In genomic region chr18:7720395-7720794, GRCh38 we compare ENCODE assay signal across 8 cellular contexts.
"Had no signal": no experiment of that assay in that cellular context is flagged by ENCODE, and none has a peak within 500 bp of the region (broad histone marks: within the 10 kb centered on the region; RNA-seq: fewer than 3 reads in every experiment).

No MANE protein-coding gene starts in this region.

- H3K4me3 ChIP-seq: GM12878 had no signal

- DNase-seq: GDM1, GF-D8 had no signal

- ATAC-seq: GM12878 had no signal

- FAIRE-seq: G401.6, GM12878, GM12891, GM12892, GM18507, GM19239 had no signal
